ENCODE assay signal across 20 cellular contexts in genomic region chr4:1283711-1284110, GRCh38.
"Had no signal": no experiment of that assay in that cellular context is flagged by ENCODE, and none has a peak within 500 bp of the region (broad histone marks: within the 10 kb centered on the region; RNA-seq: fewer than 3 reads in every experiment).

No MANE protein-coding gene starts in this region.

- H3K4me2 ChIP-seq: SK-N-SH had no signal

- DNase-seq: IMR-90, Karpas-422, KG1, MG63, NCI-H1092, NCI-H1105 treated with DMSO at 0.1 percent for 48 hours, NCI-H1417 treated with DMSO at 0.1 percent for 48 hours, NCI-H146, NCI-H1694 treated with DMSO at 0.1 percent for 48 hours, NCI-H1930, NCI-H2081, NCI-H2107, NCI-H2227 treated with DMSO at 0.1 percent for 48 hours, NCI-H524, NCI-H69, NCI-H774, SHP77, SK-N-SH had no signal

- H3K9me3 ChIP-seq: MG63, SK-N-SH had no signal

- ATAC-seq: HepG2 had no signal

- H3K27me3 ChIP-seq: MG63 had no signal

- H3K4me3 ChIP-seq: MG63 had no signal

- H3K9ac ChIP-seq: SK-N-SH had no signal

- H3K27ac ChIP-seq: RWPE1 had no signal

- H3K36me3 ChIP-seq: MG63 had no signal
